21 cellular contexts compared by ENCODE assay signal in genomic region chr5:156121834-156122386, GRCh38.
"Had no signal": no experiment of that assay in that cellular context is flagged by ENCODE, and none has a peak within 500 bp of the region (broad histone marks: within the 10 kb centered on the region; RNA-seq: fewer than 3 reads in every experiment).

No MANE protein-coding gene starts in this region.

- DNase-seq: activated CD4-positive, alpha-beta T cell treated with anti-CD3 and anti-CD28 coated beads for 1 hour; activated CD4-positive, alpha-beta T cell treated with anti-CD3 and anti-CD28 coated beads, Interleukin-2, amount 50 U/mL, for 1 hour; activated CD8-positive, alpha-beta T cell treated with anti-CD3 and anti-CD28 coated beads, Interleukin-2, amount 10 ng/mL, durations not matched to agents 7 days and 5 days; central memory CD4-positive, alpha-beta T cell; effector memory CD4-positive, alpha-beta T cell; hippocampal formation; left ventricle myocardium superior; mammary epithelial cell; midbrain; right cardiac atrium; stimulated activated CD4-positive, alpha-beta T cell treated with anti-CD3 and anti-CD28 coated beads, Interleukin-1b, Interleukin-23, amount 100 ng/mL, for 48 hours; substantia nigra; T-helper 9 cell; thyroid gland had no signal

- H3K36me3 ChIP-seq: ascending aorta, neutrophil, thyroid gland had no signal

- H3K27me3 ChIP-seq: ascending aorta, neutrophil, thyroid gland had no signal

- H3K4me3 ChIP-seq: ascending aorta, thyroid gland had no signal

- H2AFZ ChIP-seq: parathyroid adenoma had no signal

- H3K36me3 Mint-ChIP-seq: activated naive CD4-positive, alpha-beta T cell treated with anti-CD3 and anti-CD28 coated beads, Interleukin-2, amount 50 U/mL, for 72 hours; natural killer cell treated with Interleukin-12 subunit alpha and Interleukin-12 subunit beta and Interleukin-15 and Interleukin-18, amount 100 ng/mL, for 72 hours had no signal

- H3K27ac Mint-ChIP-seq: activated CD8-positive, alpha-beta T cell treated with anti-CD3 and anti-CD28 coated beads, Interleukin-2, amount 10 ng/mL, durations not matched to agents 7 days and 5 days; activated naive CD4-positive, alpha-beta T cell treated with anti-CD3 and anti-CD28 coated beads, Interleukin-2, amount 50 U/mL, for 72 hours; natural killer cell treated with Interleukin-12 subunit alpha and Interleukin-12 subunit beta and Interleukin-15 and Interleukin-18, amount 100 ng/mL, for 72 hours; stimulated activated naive CD8-positive, alpha-beta T cell treated with anti-CD3 and anti-CD28 coated beads, Interleukin-15, Interleukin-2, amounts not matched to agents 100 ng/mL and 50 ng/mL, for 24 hours had no signal

- ATAC-seq: activated CD8-positive, alpha-beta T cell treated with anti-CD3 and anti-CD28 coated beads, Interleukin-2, amount 10 ng/mL, durations not matched to agents 7 days and 5 days; activated naive CD4-positive, alpha-beta T cell treated with anti-CD3 and anti-CD28 coated beads, Interleukin-2, amount 50 U/mL, for 72 hours; esophagus mucosa; left ventricle myocardium superior; natural killer cell treated with Interleukin-12 subunit alpha and Interleukin-12 subunit beta and Interleukin-15 and Interleukin-18, amount 100 ng/mL, for 72 hours; right cardiac atrium had no signal

- H3K27ac ChIP-seq: ascending aorta, neutrophil, parathyroid adenoma, thyroid gland had no signal

- H3K9ac ChIP-seq: parathyroid adenoma had no signal

- H3K4me3 Mint-ChIP-seq: activated CD8-positive, alpha-beta T cell treated with anti-CD3 and anti-CD28 coated beads, Interleukin-2, amount 10 ng/mL, durations not matched to agents 7 days and 5 days; natural killer cell treated with Interleukin-12 subunit alpha and Interleukin-12 subunit beta and Interleukin-15 and Interleukin-18, amount 100 ng/mL, for 72 hours; stimulated activated naive CD8-positive, alpha-beta T cell treated with anti-CD3 and anti-CD28 coated beads, Interleukin-15, Interleukin-2, amounts not matched to agents 100 ng/mL and 50 ng/mL, for 24 hours had no signal

- H3K4me1 ChIP-seq: ascending aorta, thyroid gland had no signal

- H3K9me3 ChIP-seq: ascending aorta, neutrophil, thyroid gland had no signal
